In genomic region chr11:70522613-70523311, GRCh38 we compare ENCODE assay signal across 10 cellular contexts.
A peak's percentile ranks its signal among the peaks of the same experiment; 100 is the strongest.
DNase-seq lines count a peak whose midpoint lies in the region; ATAC-seq, FAIRE-seq and TF ChIP-seq lines count a peak whose summit lies in the region.
"Had no signal": no experiment of that assay in that cellular context is flagged by ENCODE, and none has a peak within 500 bp of the region (broad histone marks: within the 10 kb centered on the region; RNA-seq: fewer than 3 reads in every experiment).

No MANE protein-coding gene starts in this region.

- H3K27me3 Mint-ChIP-seq in natural killer cell treated with Interleukin-12 subunit alpha and Interleukin-12 subunit beta and Interleukin-15 and Interleukin-18, amount 100 ng/mL, for 72 hours: peaks cover 22 to 27% of the 10 kb centered on the region in 2 donors

- FAIRE-seq in RCC 7860 (lab: Jason Lieb, UNC): no peak

- H3K4me3 Mint-ChIP-seq in natural killer cell treated with Interleukin-12 subunit alpha and Interleukin-12 subunit beta and Interleukin-15 and Interleukin-18, amount 100 ng/mL, for 72 hours: no peak overlapping the region
- H3K4me3 Mint-ChIP-seq: nephron had no signal

- H3K36me3 Mint-ChIP-seq in natural killer cell treated with Interleukin-12 subunit alpha and Interleukin-12 subunit beta and Interleukin-15 and Interleukin-18, amount 100 ng/mL, for 72 hours: no peaks in the 10 kb centered on the region

- no peaks in the 10 kb centered on the region for H3K36me3 ChIP-seq in RWPE2 (ENCODE audit: low read depth)

- no peaks in the 10 kb centered on the region for H3K4me1 ChIP-seq in RWPE2 (ENCODE audit: insufficient read depth, poor library complexity, severe bottlenecking)

- DNase-seq in DMS53 treated with DMSO at 0.1 percent for 48 hours (lab: John Stamatoyannopoulos, UW; ENCODE audit: unreplicated experiment) (peak; percentile 41), NCI-H128 (lab: John Stamatoyannopoulos, UW; ENCODE audit: unreplicated experiment) (peak; percentile 37), RWPE2 (ENCODE audit: low spot score) (peak; percentile 45), amniotic stem cell (lab: John Stamatoyannopoulos, UW) (no peak), RCC 7860 (ENCODE audit: low spot score) (no peak), hepatic stellate cell (ENCODE audit: low spot score) (no peak)
- DNase-seq in natural killer cell treated with Interleukin-12 subunit alpha and Interleukin-12 subunit beta and Interleukin-15 and Interleukin-18, amount 100 ng/mL, for 72 hours (ENCODE audit: low spot score): peak; percentile 28
- DNase-seq in stimulated activated naive CD4-positive, alpha-beta T cell treated with Interleukin-2 at 50 U/mL for 16 hours (lab: John Stamatoyannopoulos, UW): no peak
- DNase-seq: NCI-H1436 treated with DMSO at 0.1 percent for 48 hours had no signal

- H3K27me3 ChIP-seq in RWPE2 (ENCODE audit: insufficient read depth, poor library complexity, severe bottlenecking): no peaks in the 10 kb centered on the region

- no peak for ATAC-seq in RWPE2 (ENCODE audit: low read depth)
- ATAC-seq in natural killer cell treated with Interleukin-12 subunit alpha and Interleukin-12 subunit beta and Interleukin-15 and Interleukin-18, amount 100 ng/mL, for 72 hours: no peak

- H3K27ac ChIP-seq in RWPE2 (ENCODE audit: poor library complexity, severe bottlenecking): no peak overlapping the region

- H3K9me3 ChIP-seq in RWPE2 (ENCODE audit: severe bottlenecking): no peaks in the 10 kb centered on the region

- no peaks in the 10 kb centered on the region for H3K9me3 Mint-ChIP-seq in natural killer cell treated with Interleukin-12 subunit alpha and Interleukin-12 subunit beta and Interleukin-15 and Interleukin-18, amount 100 ng/mL, for 72 hours
- H3K9me3 Mint-ChIP-seq: nephron had no signal

- no peak overlapping the region for H3K4me3 ChIP-seq in RWPE2 (ENCODE audit: severe bottlenecking)

- H3K27ac Mint-ChIP-seq in natural killer cell treated with Interleukin-12 subunit alpha and Interleukin-12 subunit beta and Interleukin-15 and Interleukin-18, amount 100 ng/mL, for 72 hours: no peak overlapping the region
- H3K27ac Mint-ChIP-seq: nephron had no signal

- no peaks in the 10 kb centered on the region for H3K4me1 Mint-ChIP-seq in natural killer cell treated with Interleukin-12 subunit alpha and Interleukin-12 subunit beta and Interleukin-15 and Interleukin-18, amount 100 ng/mL, for 72 hours (ENCODE audit: low read depth in 2 of 2)

- TF ChIP-seq CTCF in RWPE2 (IDR thresholded peaks at IDR 0.05; ENCODE audit: poor library complexity, severe bottlenecking): no peak

Comparison
In these comparisons a context has a peak if more than half of its experiments do, and no peak if none do; other contexts are left out.
1. DNase-seq: peak in DMS53 treated with DMSO at 0.1 percent for 48 hours (single experiment), NCI-H128 (single experiment), RWPE2 (single experiment) and natural killer cell treated with Interleukin-12 subunit alpha and Interleukin-12 subunit beta and Interleukin-15 and Interleukin-18, amount 100 ng/mL, for 72 hours (single experiment); none in amniotic stem cell (single experiment), stimulated activated naive CD4-positive, alpha-beta T cell treated with Interleukin-2 at 50 U/mL for 16 hours (single experiment), RCC 7860 (single experiment) and hepatic stellate cell (single experiment).